Comparison of ENCODE assay signal across 8 cellular contexts in genomic region chr22:39349967-39350802, GRCh38. TPM values are rescaled to one million over a fixed set of nuclear protein-coding genes. Genes with fewer than 3 reads are reported as not detected.
DNase-seq lines count a peak whose midpoint lies in the region; ATAC-seq, FAIRE-seq and TF ChIP-seq lines count a peak whose summit lies in the region.

Gene SYNGR1 (plus strand): TSS chr22:39349991. CDS start chr22:39350011, 20 bp downstream.

- POLR2A ChIA-PET in HepG2 (lab: Yijun Ruan, JAX) = interaction anchor here (1.4 kb wide), 1 partner anchor 30 kb away, joined by 7 read pairs; the partner anchor contains the start of gene RPL3
- POLR2A ChIA-PET in RWPE1 (lab: Yijun Ruan, JAX; ENCODE audit: low non-redundant PET) = no interaction called here

- no peak for DNase-seq in CD4-positive, CD25-positive, alpha-beta regulatory T cell
- no peak for DNase-seq in cardiac fibroblast (ENCODE audit: low read depth in 2 of 2)
- DNase-seq in HepG2 (ENCODE audit: low spot score) = no peak
- DNase-seq in substantia nigra (lab: John Stamatoyannopoulos, UW) = peak in 2 of 49 donors; percentile 49 to 76
- DNase-seq in RCC 7860 (ENCODE audit: low spot score) = no peak
- no peak for DNase-seq in RWPE1 (ENCODE audit: low spot score)
- no peak for DNase-seq in RKO (ENCODE audit: low spot score)

- H3K4me1 Mint-ChIP-seq in CD4-positive, CD25-positive, alpha-beta regulatory T cell = peaks cover 3 to 12% (median 5%) of the 10 kb centered on the region in 4 donors

- TF ChIP-seq EP300 in Ishikawa (IDR thresholded peaks at IDR 0.05; ENCODE audit: borderline replicate concordance) (no peak), HepG2 (IDR thresholded peaks at IDR 0.05; ENCODE audit: low read depth in 2 of 2, low read length in 2 of 2) (no peak), HepG2 (CRISPR knock-in tag; IDR thresholded peaks at IDR 0.05; ENCODE audit: borderline replicate concordance) (no peak)

- H3K79me2 ChIP-seq in HepG2 (ENCODE audit: insufficient read depth, low read length) = no peaks in the 10 kb centered on the region

- CTCF ChIA-PET in HepG2 (lab: Yijun Ruan, JAX; ENCODE audit: low intra/inter-chr PET ratio, low total read pairs) (no interaction called here), RWPE1 (lab: Yijun Ruan, JAX) (no interaction called here)

- no peaks in the 10 kb centered on the region for H3K36me3 ChIP-seq in CD4-positive, CD25-positive, alpha-beta regulatory T cell (ENCODE audit: control insufficient read depth, insufficient read depth, low read length)
- no peaks in the 10 kb centered on the region for H3K36me3 ChIP-seq in HepG2 (replicated peaks in 1 of 2; ENCODE audit: control insufficient read depth in 1 of 2, insufficient read depth in 2 of 2, low read length in 2 of 2)

- peaks cover 8% of the 10 kb centered on the region for H3K4me1 ChIP-seq in CD4-positive, CD25-positive, alpha-beta regulatory T cell (ENCODE audit: control insufficient read depth, insufficient read depth, low read length, poor library complexity, severe bottlenecking)
- peaks cover 22% of the 10 kb centered on the region for H3K4me1 ChIP-seq in HepG2 (ENCODE audit: insufficient read depth, low read length)

- peaks cover 0 to 2% (median 0%) of the 10 kb centered on the region in 7 donors for H3K9me3 Mint-ChIP-seq in CD4-positive, CD25-positive, alpha-beta regulatory T cell

- no peak for ATAC-seq in CD4-positive, CD25-positive, alpha-beta regulatory T cell (ENCODE audit: low read depth in 2 of 2)
- ATAC-seq in HepG2 = peak; percentile 32; the same call in 2 of the 3 replicates

- no peak within 1 kb of the TSS for H3K27ac Mint-ChIP-seq in CD4-positive, CD25-positive, alpha-beta regulatory T cell

- 3% methylated on average over 7 of the region's 89 CpGs for WGBS in HepG2 (ENCODE audit: low lambda C conversion rate)

- TF ChIP-seq POLR2A in HepG2 (IDR thresholded peaks at IDR 0.05; ENCODE audit: insufficient read depth in 1 of 2, low read depth in 2 of 2, low read length in 2 of 2) = no peak

- no TSS peak for BruUV-seq in HepG2 (replicated peaks; lab: Mats Ljungman, UMichigan)

- TF ChIP-seq CTCF in cardiac fibroblast (IDR thresholded peaks at IDR 0.05; ENCODE audit: low read depth, low read length) (no peak), HepG2 (CRISPR knock-in tag; IDR thresholded peaks at IDR 0.05) (no peak), RWPE1 (conservative IDR thresholded peaks at IDR 0.05; ENCODE audit: low read depth) (no peak)

- H3K27me3 Mint-ChIP-seq in CD4-positive, CD25-positive, alpha-beta regulatory T cell = peaks cover 37% of the 10 kb centered on the region

- no peaks in the 10 kb centered on the region for H4K20me1 ChIP-seq in HepG2 (ENCODE audit: insufficient read depth, low read length)

- no peaks in the 10 kb centered on the region for H3K9me3 ChIP-seq in CD4-positive, CD25-positive, alpha-beta regulatory T cell (ENCODE audit: control insufficient read depth in 2 of 2, low read length in 2 of 2)
- no peaks in the 10 kb centered on the region for H3K9me3 ChIP-seq in HepG2 (ENCODE audit: low read length)

- 0 out of 2 replicates have a peak within 1 kb of the TSS, but pooled peaks have one; percentile 2 for H3K9ac ChIP-seq in HepG2 (ENCODE audit: insufficient read depth, low read depth, low read length)

- no peak within 1 kb of the TSS for H3K27ac ChIP-seq in CD4-positive, CD25-positive, alpha-beta regulatory T cell (ENCODE audit: insufficient read depth, low read length, poor library complexity, severe bottlenecking)
- H3K27ac ChIP-seq in HepG2 (ENCODE audit: extremely low read length, insufficient read depth, low read length) (no peak within 1 kb of the TSS), substantia nigra (ENCODE audit: low read depth, low read length, poor library complexity, severe bottlenecking) (peak within 1 kb of the TSS; percentile 80), RWPE1 (no peak within 1 kb of the TSS)

- intact Hi-C loops in HepG2 (cut with micrococcal nuclease; ENCODE audit: unreplicated experiment) = no loop called here

- FAIRE-seq in HepG2 (lab: Jason Lieb, UNC) = no peak
- no peak for FAIRE-seq in RCC 7860 (lab: Jason Lieb, UNC)

- in situ Hi-C loops in HepG2 (cut with HindIII; ENCODE audit: extremely low pct_ligation_motif_present, low pct_unique_long_range_greater_than_20kb) = no loop called here

- H3K4me2 ChIP-seq in HepG2 (ENCODE audit: low read depth, low read length) = peak within 1 kb of the TSS; percentile 85

- H2AFZ ChIP-seq in HepG2 (ENCODE audit: low read length) = no peak within 1 kb of the TSS

- H3K36me3 Mint-ChIP-seq in CD4-positive, CD25-positive, alpha-beta regulatory T cell = no peaks in the 10 kb centered on the region

- TF ChIP-seq RAD21 in Ishikawa (IDR thresholded peaks at IDR 0.05; ENCODE audit: low read depth) = no peak
- no peak for TF ChIP-seq RAD21 in HepG2 (CRISPR knock-in tag; IDR thresholded peaks at IDR 0.05)

- H3K27me3 ChIP-seq in CD4-positive, CD25-positive, alpha-beta regulatory T cell (ENCODE audit: control insufficient read depth, insufficient read depth, low read length) = peaks cover 8% of the 10 kb centered on the region
- H3K27me3 ChIP-seq in HepG2 (ENCODE audit: control insufficient read depth in 1 of 2, insufficient read depth in 2 of 2, low read length in 2 of 2) = peaks cover 12 to 27% of the 10 kb centered on the region in 2 experiments

- peak within 1 kb of the TSS; percentile 33 to 88 (median 82) for H3K4me3 Mint-ChIP-seq in CD4-positive, CD25-positive, alpha-beta regulatory T cell

- H3K4me3 ChIP-seq in CD4-positive, CD25-positive, alpha-beta regulatory T cell (ENCODE audit: low read depth, low read length) = no peak within 1 kb of the TSS
- H3K4me3 ChIP-seq in cardiac fibroblast (replicated peaks in 1 of 2; ENCODE audit: low read depth in 2 of 2, low read length in 2 of 2) (peak within 1 kb of the TSS; percentile 57 to 59), HepG2 (replicated peaks in 1 of 3; ENCODE audit: insufficient read depth in 1 of 3, low read depth in 2 of 3, low read length in 3 of 3) (peak within 1 kb of the TSS; percentile 45 to 79 (median 63))

TF ChIP-seq in Ishikawa, 13 proteins besides CTCF, POLR2A, EP300 and RAD21:
- TF ChIP-seq MAX (IDR thresholded peaks at IDR 0.05) (no peak), TAF1 (IDR thresholded peaks at IDR 0.05; ENCODE audit: low read depth) (no peak), EGR1 (IDR thresholded peaks at IDR 0.05) (no peak), TEAD4 (IDR thresholded peaks at IDR 0.05) (no peak), ZBTB7A (IDR thresholded peaks at IDR 0.05; ENCODE audit: low read depth) (peak; percentile 82), CEBPB (IDR thresholded peaks at IDR 0.05) (no peak), CREB1 (IDR thresholded peaks at IDR 0.05; ENCODE audit: low read depth) (no peak), YY1 (IDR thresholded peaks at IDR 0.05; ENCODE audit: low read depth) (no peak), FOXM1 (IDR thresholded peaks at IDR 0.05; ENCODE audit: borderline replicate concordance, low read depth) (no peak)

TF ChIP-seq in HepG2, 621 proteins besides CTCF, POLR2A, EP300 and RAD21 (continues in another document):
- no peak for TF ChIP-seq ZNF496 (CRISPR knock-in tag; IDR thresholded peaks at IDR 0.05; ENCODE audit: insufficient replicate concordance)
- TF ChIP-seq ZNF550 (CRISPR knock-in tag; IDR thresholded peaks at IDR 0.05; ENCODE audit: borderline replicate concordance) = no peak
- no peak for TF ChIP-seq ZNF160 (CRISPR knock-in tag; IDR thresholded peaks at IDR 0.05)
- TF ChIP-seq PPARG (CRISPR knock-in tag; conservative IDR thresholded peaks at IDR 0.05) = no peak
- no peak for TF ChIP-seq ELF4 (CRISPR knock-in tag; IDR thresholded peaks at IDR 0.05; ENCODE audit: borderline replicate concordance)
- no peak for TF ChIP-seq ZNF430 (CRISPR knock-in tag; IDR thresholded peaks at IDR 0.05)
- no peak for TF ChIP-seq KDM1A (CRISPR knock-in tag; IDR thresholded peaks at IDR 0.05)

RNA-seq across cellular contexts. Expression of gene SYNGR1, which starts in this region (rescaled TPM):
- total RNA-seq in CD4-positive, CD25-positive, alpha-beta regulatory T cell = 1.1 TPM
- polyA plus RNA-seq in CD4-positive, CD25-positive, alpha-beta regulatory T cell = under 1 TPM; 0.22 to 0.95 (median 0.42) TPM
- 0.27 TPM in 1 of 2 replicates, not detected in the other for total RNA-seq in HepG2 (2016; rRNA removed; fragmentation: Illumina TruSeq; extraction: Trizol)
- total RNA-seq in HepG2 (2016; cell fraction: cytosol; rRNA removed; fragmentation: Illumina TruSeq; extraction: Trizol; ENCODE audit: low read depth) = 0.71 TPM in 2 replicates
- total RNA-seq in HepG2 (2016; cell fraction: insoluble cytoplasmic fraction; rRNA removed; fragmentation: Illumina TruSeq; extraction: Trizol) = 0.21 and 0.39 TPM in 2 replicates
- total RNA-seq in HepG2 (2016; cell fraction: membrane; rRNA removed; fragmentation: Illumina TruSeq; extraction: Trizol) = 0.19 and 0.48 TPM in 2 replicates
- total RNA-seq in HepG2 (2016; cell fraction: nucleus; rRNA removed; fragmentation: Illumina TruSeq; extraction: Trizol) = 0.25 TPM in 1 of 2 replicates, not detected in the other
- 2.7 and 3.3 TPM in 2 replicates for polyA plus RNA-seq in HepG2 (2011; rRNA removed)
- 2.1 and 3.4 TPM in 2 replicates for polyA plus RNA-seq in HepG2 (2011; cell fraction: cytosol; rRNA removed)
- 4.6 and 7.5 TPM in 2 replicates for polyA plus RNA-seq in HepG2 (2011; cell fraction: nucleus; rRNA removed)
- 2.1 and 2.8 TPM in 2 replicates for polyA plus RNA-seq in HepG2 (2012)
- polyA plus RNA-seq in HepG2 (2016; cell fraction: cytosol; fragmentation: Illumina TruSeq; extraction: Trizol; ENCODE audit: low read depth) = 1.6 and 1.8 TPM in 2 replicates
- 0.53 and 1.0 TPM in 2 replicates for polyA plus RNA-seq in HepG2 (2016; cell fraction: insoluble cytoplasmic fraction; fragmentation: Illumina TruSeq; extraction: Trizol; ENCODE audit: low read depth)
- polyA plus RNA-seq in HepG2 (2016; cell fraction: membrane; fragmentation: Illumina TruSeq; extraction: Trizol; ENCODE audit: low read depth) = 0.81 and 1.6 TPM in 2 replicates
- polyA plus RNA-seq in HepG2 (2016; cell fraction: nucleus; fragmentation: Illumina TruSeq; extraction: Trizol; ENCODE audit: insufficient read depth, low read depth) = 1.7 and 2.3 TPM in 2 replicates
- polyA minus RNA-seq in HepG2 (2011; rRNA and poly(A)+ RNA removed; ENCODE audit: low replicate concordance) = 0.82 and 3.0 TPM in 2 replicates
- polyA minus RNA-seq in HepG2 (2011; cell fraction: cytosol; rRNA and poly(A)+ RNA removed) = 1.2 TPM in 1 of 2 replicates, not detected in the other
- polyA minus RNA-seq in HepG2 (2011; cell fraction: nucleus; rRNA and poly(A)+ RNA removed) = 0.77 and 1.6 TPM in 2 replicates
